1 cellular context compared by ENCODE assay signal in the genomic region with DNA sequence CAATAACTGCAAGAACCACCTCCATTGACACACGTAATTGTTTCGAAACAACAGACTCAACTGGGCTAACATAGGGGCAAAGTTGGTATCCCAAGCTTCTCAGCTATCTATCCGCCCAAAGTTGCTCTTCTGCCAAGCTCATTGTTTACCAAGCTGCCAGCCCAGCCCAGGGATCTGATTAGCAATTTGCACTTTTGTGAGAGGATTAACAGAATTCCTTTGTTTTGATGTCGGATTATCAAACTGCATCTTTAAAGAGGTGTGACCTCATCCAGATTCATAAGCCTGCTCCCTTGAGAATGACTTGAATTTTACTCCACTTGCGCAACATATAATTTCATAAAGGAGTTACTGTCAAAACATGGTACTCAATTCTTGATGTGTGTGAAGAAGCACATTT.
TF ChIP-seq lines count a peak whose summit lies in the region.

No MANE protein-coding gene starts in this region.

TF ChIP-seq in H1, 55 proteins besides CTCF, POLR2A, EP300 and RAD21:
- 0 out of 2 replicates have a peak, but pooled peaks have one; percentile 3 for TF ChIP-seq TEAD4 (IDR thresholded peaks at IDR 0.05; ENCODE audit: low read depth, low read length)
- no peak for TF ChIP-seq GTF2F1 (IDR thresholded peaks at IDR 0.05; ENCODE audit: borderline replicate concordance, low read depth, low read length)
- TF ChIP-seq CEBPB (IDR thresholded peaks at IDR 0.05; ENCODE audit: low read depth, low read length): peak; percentile 82; the same call in 1 of the 2 replicates
- TF ChIP-seq PHF8 (conservative IDR thresholded peaks at IDR 0.05; ENCODE audit: low read depth, low read length): no peak
